In the genomic region with DNA sequence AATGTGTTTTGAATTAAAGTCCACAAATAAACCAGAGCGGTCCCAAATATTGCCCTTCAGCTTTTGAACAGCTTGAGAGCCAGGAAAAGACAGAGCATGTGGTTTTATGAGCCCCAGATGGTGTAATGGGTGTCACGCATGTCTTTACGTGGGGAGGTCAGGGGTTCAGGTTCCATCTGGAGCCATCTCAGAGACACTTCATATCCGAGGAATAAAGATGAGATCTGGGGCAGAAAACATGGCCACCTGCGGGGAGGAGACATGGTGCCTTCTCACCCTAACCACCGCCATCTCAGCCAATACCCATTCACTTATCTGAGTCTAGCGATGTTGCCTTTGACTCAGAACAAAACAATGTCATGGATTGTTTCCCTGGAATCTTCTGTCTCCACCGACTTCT, we compare ENCODE assay signal across 17 cellular contexts. TPM values are rescaled to one million over a fixed set of nuclear protein-coding genes. Genes with fewer than 3 reads are reported as not detected.
DNase-seq lines count a peak whose midpoint lies in the region; ATAC-seq and TF ChIP-seq lines count a peak whose summit lies in the region.
"Had no signal": no experiment of that assay in that cellular context is flagged by ENCODE, and none has a peak within 500 bp of the region (broad histone marks: within the 10 kb centered on the region; RNA-seq: fewer than 3 reads in every experiment).

No MANE protein-coding gene starts in this region.

- no peaks in the 10 kb centered on the region for H3K4me1 ChIP-seq in breast epithelium
- no peaks in the 10 kb centered on the region for H3K4me1 ChIP-seq in naive thymus-derived CD4-positive, alpha-beta T cell (ENCODE audit: control insufficient read depth in 2 of 2, insufficient read depth in 2 of 2, low read length in 2 of 2)
- H3K4me1 ChIP-seq: parathyroid adenoma had no signal

- ATAC-seq in HG03439 (IDR thresholded peaks at IDR 0.05; ENCODE audit: unreplicated experiment): no peak
- ATAC-seq in naive thymus-derived CD4-positive, alpha-beta T cell: no peak
- ATAC-seq: left colon had no signal

- H3K4me1 Mint-ChIP-seq in MCF 10A (ENCODE audit: insufficient read depth, unreplicated experiment): no peaks in the 10 kb centered on the region
- peaks cover 0 to 3% (median 0%) of the 10 kb centered on the region in 7 donors for H3K4me1 Mint-ChIP-seq in naive thymus-derived CD4-positive, alpha-beta T cell
- H3K4me1 Mint-ChIP-seq: activated naive CD8-positive, alpha-beta T cell treated with anti-CD3 and anti-CD28 coated beads for 36 hours had no signal

- no peaks in the 10 kb centered on the region for H3K9me3 ChIP-seq in breast epithelium
- H3K9me3 ChIP-seq in naive thymus-derived CD4-positive, alpha-beta T cell (ENCODE audit: control insufficient read depth in 2 of 3, low read length in 3 of 3): no peaks in the 10 kb centered on the region
- H3K9me3 ChIP-seq: A549 had no signal

- CTCF ChIA-PET in MCF 10A (lab: Yijun Ruan, JAX): no interaction called here
- CTCF ChIA-PET in naive thymus-derived CD4-positive, alpha-beta T cell (lab: Charles Lee): no interaction called here

- peak overlapping the region; percentile 43 to 69 for H3K27ac ChIP-seq in breast epithelium
- H3K27ac ChIP-seq in naive thymus-derived CD4-positive, alpha-beta T cell (ENCODE audit: low read depth, low read length): no peak overlapping the region
- H3K27ac ChIP-seq: A549, parathyroid adenoma had no signal

- BruUV-seq in MCF 10A (replicated peaks; lab: Mats Ljungman, UMichigan): no TSS peak

- H3K27me3 ChIP-seq in breast epithelium: no peaks in the 10 kb centered on the region
- H3K27me3 ChIP-seq in naive thymus-derived CD4-positive, alpha-beta T cell (ENCODE audit: control insufficient read depth in 2 of 2, insufficient read depth in 2 of 2, low read length in 2 of 2): no peaks in the 10 kb centered on the region

- peaks cover 55% of the 10 kb centered on the region for H3K27me3 Mint-ChIP-seq in MCF 10A (ENCODE audit: insufficient read depth, unreplicated experiment)
- peaks cover 14 to 39% (median 22%) of the 10 kb centered on the region in 5 donors for H3K27me3 Mint-ChIP-seq in naive thymus-derived CD4-positive, alpha-beta T cell

- TF ChIP-seq CTCF in breast epithelium (IDR thresholded peaks at IDR 0.05) (no peak), MCF 10A (IDR thresholded peaks at IDR 0.05; ENCODE audit: unreplicated experiment) (no peak), foreskin fibroblast (IDR thresholded peaks at IDR 0.05; ENCODE audit: low read depth, low read length) (no peak)

- H3K9me3 Mint-ChIP-seq in MCF 10A (ENCODE audit: unreplicated experiment): no peaks in the 10 kb centered on the region
- no peaks in the 10 kb centered on the region for H3K9me3 Mint-ChIP-seq in naive thymus-derived CD4-positive, alpha-beta T cell
- H3K9me3 Mint-ChIP-seq: activated naive CD8-positive, alpha-beta T cell treated with anti-CD3 and anti-CD28 coated beads for 36 hours had no signal

- intact Hi-C loops in breast epithelium (cut with DNase I; ENCODE audit: low total_unique reads): no loop called here
- intact Hi-C loops in MCF 10A (cut with micrococcal nuclease): no loop called here
- intact Hi-C loops in naive thymus-derived CD4-positive, alpha-beta T cell (cut with micrococcal nuclease): no loop called here

- POLR2A ChIA-PET in MCF 10A (lab: Yijun Ruan, JAX): no interaction called here
- POLR2A ChIA-PET in naive thymus-derived CD4-positive, alpha-beta T cell (lab: Charles Lee): no interaction called here

- DNase-seq in breast epithelium (ENCODE audit: low spot score in 2 of 2): no peak
- no peak for DNase-seq in MCF 10A (ENCODE audit: unreplicated experiment)
- peak; percentile 19 for DNase-seq in amniotic epithelial cell (ENCODE audit: low read depth)
- DNase-seq in foreskin fibroblast: peak; percentile 84 to 94
- DNase-seq in activated naive CD4-positive, alpha-beta T cell treated with anti-CD3 and anti-CD28 coated beads, Interleukin-2, amount 50 U/mL, for 16 hours: no peak
- DNase-seq in DMS79 treated with DMSO at 0.1 percent for 48 hours (lab: John Stamatoyannopoulos, UW): no peak
- no peak for DNase-seq in naive thymus-derived CD4-positive, alpha-beta T cell
- DNase-seq: activated CD4-positive, alpha-beta T cell treated with anti-CD3 and anti-CD28 coated beads for 4 hours; activated naive CD8-positive, alpha-beta T cell treated with anti-CD3 and anti-CD28 coated beads for 36 hours; hypothalamus; left colon; NCI-H1048; Right ventricle myocardium superior; T1000 had no signal

- no peaks in the 10 kb centered on the region for H3K36me3 Mint-ChIP-seq in MCF 10A (ENCODE audit: insufficient read depth, unreplicated experiment)
- H3K36me3 Mint-ChIP-seq in naive thymus-derived CD4-positive, alpha-beta T cell: no peaks in the 10 kb centered on the region
- H3K36me3 Mint-ChIP-seq: activated naive CD8-positive, alpha-beta T cell treated with anti-CD3 and anti-CD28 coated beads for 36 hours had no signal

- no peaks in the 10 kb centered on the region for H3K36me3 ChIP-seq in breast epithelium
- no peaks in the 10 kb centered on the region for H3K36me3 ChIP-seq in naive thymus-derived CD4-positive, alpha-beta T cell (ENCODE audit: control insufficient read depth in 2 of 3, insufficient read depth in 3 of 3, low read length in 3 of 3)

- H3K4me3 ChIP-seq in breast epithelium (peak overlapping the region in 2 of 3 donors; percentile 17 to 50), foreskin fibroblast (ENCODE audit: low read depth in 1 of 2, low read length in 2 of 2) (peak overlapping the region in 1 of 2 donors; percentile 40)
- no peak overlapping the region for H3K4me3 ChIP-seq in naive thymus-derived CD4-positive, alpha-beta T cell (ENCODE audit: low read length)
- H3K4me3 ChIP-seq: A549 had no signal

- H3K4me3 Mint-ChIP-seq in MCF 10A (ENCODE audit: unreplicated experiment): no peak overlapping the region
- H3K4me3 Mint-ChIP-seq in naive thymus-derived CD4-positive, alpha-beta T cell: no peak overlapping the region
- H3K4me3 Mint-ChIP-seq: activated naive CD8-positive, alpha-beta T cell treated with anti-CD3 and anti-CD28 coated beads for 36 hours had no signal

- TF ChIP-seq POLR2A in breast epithelium (IDR thresholded peaks at IDR 0.05): no peak

- no peak overlapping the region for H3K27ac Mint-ChIP-seq in MCF 10A (ENCODE audit: low read depth, unreplicated experiment)
- H3K27ac Mint-ChIP-seq in naive thymus-derived CD4-positive, alpha-beta T cell: no peak overlapping the region
- H3K27ac Mint-ChIP-seq: activated naive CD8-positive, alpha-beta T cell treated with anti-CD3 and anti-CD28 coated beads for 36 hours had no signal

RNA-seq across cellular contexts. Expression of a gene that starts 42.6 kb away (rescaled TPM):
- 10 to 100 TPM in 2 of 3 donors, 1 to 10 TPM in 1; 2.1 to 25.6 (median 10.2) TPM for total RNA-seq in breast epithelium
- total RNA-seq in MCF 10A (2022): 0.10 and 0.84 TPM in 2 replicates
- total RNA-seq in naive thymus-derived CD4-positive, alpha-beta T cell: 1 to 10 TPM in 1 of 5 experiments, under 1 TPM in 1, not detected in 3; 0.48 to 2.1 TPM
- not detected for polyA plus RNA-seq in naive thymus-derived CD4-positive, alpha-beta T cell
- total RNA-seq: activated naive CD8-positive, alpha-beta T cell treated with anti-CD3 and anti-CD28 coated beads for 36 hours had no signal

Comparison
In these comparisons a context has a peak if more than half of its experiments do, and no peak if none do; other contexts are left out.
1. DNase-seq: peak in amniotic epithelial cell (single experiment) and foreskin fibroblast (2 of 2); none in breast epithelium (0 of 2), MCF 10A (single experiment), activated naive CD4-positive, alpha-beta T cell treated with anti-CD3 and anti-CD28 coated beads, Interleukin-2, amount 50 U/mL, for 16 hours (single experiment), DMS79 treated with DMSO at 0.1 percent for 48 hours (single experiment) and naive thymus-derived CD4-positive, alpha-beta T cell (0 of 9).